8 cellular contexts compared by ENCODE assay signal in genomic region chr2:72150157-72150960, GRCh38. TPM values are rescaled to one million over a fixed set of nuclear protein-coding genes. Genes with fewer than 3 reads are reported as not detected.
A peak's percentile ranks its signal among the peaks of the same experiment; 100 is the strongest.
DNase-seq lines count a peak whose midpoint lies in the region; ATAC-seq and TF ChIP-seq lines count a peak whose summit lies in the region.

No MANE protein-coding gene starts in this region.

- peaks cover 47% of the 10 kb centered on the region for H3K27me3 Mint-ChIP-seq in activated CD4-positive, alpha-beta T cell treated with anti-CD3 and anti-CD28 coated beads, Interleukin-2, amount 10 ng/mL, durations not matched to agents 24 days and 14 days

- DNase-seq in AG04450 (ENCODE audit: low read depth, low spot score) (peak; percentile 29), NCI-H524 (lab: John Stamatoyannopoulos, UW) (peak; percentile 76), dermis microvascular lymphatic vessel endothelial cell (ENCODE audit: low read depth in 2 of 2) (peak; percentile 36 to 72), right lobe of liver (peak; percentile 69 to 81 (median 69))
- peak; percentile 89 for DNase-seq in activated CD4-positive, alpha-beta T cell treated with anti-CD3 and anti-CD28 coated beads, Interleukin-2, amount 10 ng/mL, durations not matched to agents 24 days and 14 days
- DNase-seq in stimulated activated CD4-positive, alpha-beta T cell treated with anti-CD3 and anti-CD28 coated beads, Interleukin-4, amount 100 ng/mL, for 24 hours = peak; percentile 73

- no peaks in the 10 kb centered on the region for H3K36me3 ChIP-seq in right lobe of liver

- H3K9me3 ChIP-seq in AG04450 (ENCODE audit: control insufficient read depth, insufficient read depth, low read length) (peaks cover 15% of the 10 kb centered on the region), right lobe of liver (no peaks in the 10 kb centered on the region)

- WGBS in right lobe of liver (ENCODE audit: insufficient coverage, low coverage, low lambda C conversion rate, missing lambda C conversion rate) = 5% methylated on average over 19 of the region's 28 CpGs

- ATAC-seq in GM18861 (IDR thresholded peaks at IDR 0.05; ENCODE audit: unreplicated experiment) = peak; percentile 57
- peak; percentile 80 for ATAC-seq in HG03439 (IDR thresholded peaks at IDR 0.05; ENCODE audit: unreplicated experiment)
- ATAC-seq in right lobe of liver = peak; percentile 91 to 93 (median 92)

- H3K27me3 ChIP-seq in AG04450 (ENCODE audit: control insufficient read depth, insufficient read depth, low read length) (peaks cover 83% of the 10 kb centered on the region), right lobe of liver (peaks cover 0 to 29% of the 10 kb centered on the region in 2 donors)

- peak overlapping the region; percentile 21; the same call in 1 of the 2 replicates for H3K4me3 ChIP-seq in AG04450 (ENCODE audit: low read depth, low read length)
- peak overlapping the region in 2 of 3 donors; percentile 13 to 20 for H3K4me3 ChIP-seq in right lobe of liver

- TF ChIP-seq POLR2A in right lobe of liver (IDR thresholded peaks at IDR 0.05) = no peak

- POLR2A ChIA-PET in AG04450 (lab: Yijun Ruan, JAX) = no interaction called here

- H3K4me1 Mint-ChIP-seq in activated CD4-positive, alpha-beta T cell treated with anti-CD3 and anti-CD28 coated beads, Interleukin-2, amount 10 ng/mL, durations not matched to agents 24 days and 14 days = peaks cover 21% of the 10 kb centered on the region

- H3K27ac Mint-ChIP-seq in activated CD4-positive, alpha-beta T cell treated with anti-CD3 and anti-CD28 coated beads, Interleukin-2, amount 10 ng/mL, durations not matched to agents 24 days and 14 days = peak overlapping the region; percentile 63

- H3K4me3 Mint-ChIP-seq in activated CD4-positive, alpha-beta T cell treated with anti-CD3 and anti-CD28 coated beads, Interleukin-2, amount 10 ng/mL, durations not matched to agents 24 days and 14 days = peak overlapping the region; percentile 69

- CTCF ChIA-PET in AG04450 (lab: Charles Lee) = interaction anchor here (0.6 to 5.1 kb wide), 51 partner anchors 10 to 824 kb away, joined by 3 to 60 read pairs (median 4); partner anchors contain the start of gene ZNF638

- peak; percentile 79 for TF ChIP-seq CTCF in AG04450 (IDR thresholded peaks at IDR 0.05; ENCODE audit: low read depth, low read length)
- TF ChIP-seq CTCF in right lobe of liver (IDR thresholded peaks at IDR 0.05) = peak; percentile 74 to 91 (median 78)

- peaks cover 9% of the 10 kb centered on the region for H3K36me3 Mint-ChIP-seq in activated CD4-positive, alpha-beta T cell treated with anti-CD3 and anti-CD28 coated beads, Interleukin-2, amount 10 ng/mL, durations not matched to agents 24 days and 14 days (ENCODE audit: low read depth)

- H3K27ac ChIP-seq in AG04450 (ENCODE audit: low read depth, low read length) = no peak overlapping the region
- H3K27ac ChIP-seq in right lobe of liver = no peak overlapping the region

- intact Hi-C loops in activated CD4-positive, alpha-beta T cell treated with anti-CD3 and anti-CD28 coated beads, Interleukin-2, amount 10 ng/mL, durations not matched to agents 24 days and 14 days (cut with micrococcal nuclease) = loop anchor here (1.0 to 2.0 kb wide), 3 partner anchors 226 to 602 kb away; no protein-coding TSS in a partner anchor
- intact Hi-C loops in right lobe of liver (cut with DNase I) = loop anchor here in 1 of 2 donors (5.0 to 10.0 kb wide), 3 partner anchors 228 to 606 kb away; no protein-coding TSS in a partner anchor

- peaks cover 0 to 30% (median 3%) of the 10 kb centered on the region in 4 donors for H3K4me1 ChIP-seq in right lobe of liver

- H3K9me3 Mint-ChIP-seq in activated CD4-positive, alpha-beta T cell treated with anti-CD3 and anti-CD28 coated beads, Interleukin-2, amount 10 ng/mL, durations not matched to agents 24 days and 14 days = peaks cover 6% of the 10 kb centered on the region

RNA-seq across cellular contexts. Expression of gene CYP26B1, which starts 2.7 kb away (rescaled TPM):
- 0.01 and 0.04 TPM in 2 replicates for polyA plus RNA-seq in AG04450 (2011; rRNA removed)
- polyA minus RNA-seq in AG04450 (2011; rRNA and poly(A)+ RNA removed) = 0.09 and 0.32 TPM in 2 replicates
- not detected in 2 replicates for total RNA-seq in activated CD4-positive, alpha-beta T cell treated with anti-CD3 and anti-CD28 coated beads, Interleukin-2, amount 10 ng/mL, durations not matched to agents 24 days and 14 days
- 0.25 TPM in 1 of 2 replicates, not detected in the other for total RNA-seq in dermis microvascular lymphatic vessel endothelial cell
- total RNA-seq in right lobe of liver = 1 to 10 TPM in 4 of 6 experiments, under 1 TPM in 2; 0.81 to 4.0 (median 1.8) TPM

Comparison
In these comparisons a context has a peak if more than half of its experiments do, and no peak if none do; other contexts are left out.
1. DNase-seq: peak in every context shown above with its lines; median percentile 89 in activated CD4-positive, alpha-beta T cell treated with anti-CD3 and anti-CD28 coated beads, Interleukin-2, amount 10 ng/mL, durations not matched to agents 24 days and 14 days; 76 in NCI-H524; 73 in stimulated activated CD4-positive, alpha-beta T cell treated with anti-CD3 and anti-CD28 coated beads, Interleukin-4, amount 100 ng/mL, for 24 hours; 69 in right lobe of liver; 54 in dermis microvascular lymphatic vessel endothelial cell; 29 in AG04450.